Comparison of ENCODE assay signal across 25 cellular contexts in genomic region chr13:27113436-27113835, GRCh38. TPM values are rescaled to one million over a fixed set of nuclear protein-coding genes. Genes with fewer than 3 reads are reported as not detected.
DNase-seq lines count a peak whose midpoint lies in the region; ATAC-seq lines count a peak whose summit lies in the region.
"Had no signal": no experiment of that assay in that cellular context is flagged by ENCODE, and none has a peak within 500 bp of the region (broad histone marks: within the 10 kb centered on the region; RNA-seq: fewer than 3 reads in every experiment).

No MANE protein-coding gene starts in this region.

- intact Hi-C loops in activated naive CD4-positive, alpha-beta T cell treated with anti-CD3 and anti-CD28 coated beads for 36 hours (cut with micrococcal nuclease), result loop anchor here (10.0 kb wide), 1 partner anchor 51 kb away; no protein-coding TSS in a partner anchor

- H3K4me3 Mint-ChIP-seq in activated naive CD4-positive, alpha-beta T cell treated with anti-CD3 and anti-CD28 coated beads, Interleukin-2, amount 50 U/mL, for 24 hours, result no peak overlapping the region
- no peak overlapping the region for H3K4me3 Mint-ChIP-seq in activated naive CD4-positive, alpha-beta T cell treated with anti-CD3 and anti-CD28 coated beads for 36 hours
- H3K4me3 Mint-ChIP-seq in T-helper 17 cell, result no peak overlapping the region
- H3K4me3 Mint-ChIP-seq in stimulated activated effector memory CD8-positive, alpha-beta T cell treated with anti-CD3 and anti-CD28 coated beads, Interleukin-12 subunit alpha, Interleukin-12 subunit beta, amount 100 ng/mL, for 72 hours, result no peak overlapping the region
- H3K4me3 Mint-ChIP-seq: GM23338, natural killer cell had no signal

- no peaks in the 10 kb centered on the region for H3K9me3 ChIP-seq in T-helper 17 cell (ENCODE audit: control insufficient read depth, low read length, poor library complexity, severe bottlenecking)
- H3K9me3 ChIP-seq: breast epithelium, heart left ventricle, transverse colon had no signal

- peaks cover 24% of the 10 kb centered on the region for H3K36me3 Mint-ChIP-seq in activated naive CD4-positive, alpha-beta T cell treated with anti-CD3 and anti-CD28 coated beads, Interleukin-2, amount 50 U/mL, for 24 hours
- H3K36me3 Mint-ChIP-seq in activated naive CD4-positive, alpha-beta T cell treated with anti-CD3 and anti-CD28 coated beads for 36 hours (ENCODE audit: low read depth), result peaks cover 41% of the 10 kb centered on the region
- H3K36me3 Mint-ChIP-seq in T-helper 17 cell (ENCODE audit: low read depth), result peaks cover 5% of the 10 kb centered on the region
- peaks cover 69% of the 10 kb centered on the region for H3K36me3 Mint-ChIP-seq in stimulated activated effector memory CD8-positive, alpha-beta T cell treated with anti-CD3 and anti-CD28 coated beads, Interleukin-12 subunit alpha, Interleukin-12 subunit beta, amount 100 ng/mL, for 72 hours
- H3K36me3 Mint-ChIP-seq: natural killer cell had no signal

- ATAC-seq in GM21825 (IDR thresholded peaks at IDR 0.05; ENCODE audit: unreplicated experiment) (peak; percentile 51), T-helper 17 cell (no peak), GM21360 (IDR thresholded peaks at IDR 0.05; ENCODE audit: unreplicated experiment) (no peak), GM19035 (IDR thresholded peaks at IDR 0.05; ENCODE audit: unreplicated experiment) (no peak)
- no peak for ATAC-seq in stimulated activated effector memory CD8-positive, alpha-beta T cell treated with anti-CD3 and anti-CD28 coated beads, Interleukin-12 subunit alpha, Interleukin-12 subunit beta, amount 100 ng/mL, for 72 hours
- ATAC-seq: activated CD4-positive, CD25-positive, alpha-beta regulatory T cell treated with anti-CD3 and anti-CD28 coated beads, Interleukin-2, amount 50 U/mL, for 24 hours; GM23338; heart left ventricle; K562; natural killer cell had no signal

- H3K9me3 Mint-ChIP-seq in activated naive CD4-positive, alpha-beta T cell treated with anti-CD3 and anti-CD28 coated beads, Interleukin-2, amount 50 U/mL, for 24 hours, result no peaks in the 10 kb centered on the region
- no peaks in the 10 kb centered on the region for H3K9me3 Mint-ChIP-seq in activated naive CD4-positive, alpha-beta T cell treated with anti-CD3 and anti-CD28 coated beads for 36 hours
- H3K9me3 Mint-ChIP-seq in stimulated activated effector memory CD8-positive, alpha-beta T cell treated with anti-CD3 and anti-CD28 coated beads, Interleukin-12 subunit alpha, Interleukin-12 subunit beta, amount 100 ng/mL, for 72 hours, result no peaks in the 10 kb centered on the region
- H3K9me3 Mint-ChIP-seq: GM23338, natural killer cell had no signal

- peak overlapping the region; percentile 6 for H3K27ac Mint-ChIP-seq in activated naive CD4-positive, alpha-beta T cell treated with anti-CD3 and anti-CD28 coated beads, Interleukin-2, amount 50 U/mL, for 24 hours
- H3K27ac Mint-ChIP-seq in activated naive CD4-positive, alpha-beta T cell treated with anti-CD3 and anti-CD28 coated beads for 36 hours, result no peak overlapping the region
- H3K27ac Mint-ChIP-seq in T-helper 17 cell, result peak overlapping the region; percentile 35
- H3K27ac Mint-ChIP-seq in stimulated activated effector memory CD8-positive, alpha-beta T cell treated with anti-CD3 and anti-CD28 coated beads, Interleukin-12 subunit alpha, Interleukin-12 subunit beta, amount 100 ng/mL, for 72 hours, result peak overlapping the region; percentile 14
- H3K27ac Mint-ChIP-seq: GM23338 had no signal

- no peaks in the 10 kb centered on the region for H3K27me3 Mint-ChIP-seq in activated naive CD4-positive, alpha-beta T cell treated with anti-CD3 and anti-CD28 coated beads, Interleukin-2, amount 50 U/mL, for 24 hours
- H3K27me3 Mint-ChIP-seq in activated naive CD4-positive, alpha-beta T cell treated with anti-CD3 and anti-CD28 coated beads for 36 hours (ENCODE audit: low read depth), result no peaks in the 10 kb centered on the region
- H3K27me3 Mint-ChIP-seq in T-helper 17 cell, result no peaks in the 10 kb centered on the region
- H3K27me3 Mint-ChIP-seq: CD4-positive, CD25-positive, alpha-beta regulatory T cell had no signal

- H3K4me1 Mint-ChIP-seq in activated naive CD4-positive, alpha-beta T cell treated with anti-CD3 and anti-CD28 coated beads, Interleukin-2, amount 50 U/mL, for 24 hours, result peaks cover 47% of the 10 kb centered on the region
- peaks cover 36% of the 10 kb centered on the region for H3K4me1 Mint-ChIP-seq in activated naive CD4-positive, alpha-beta T cell treated with anti-CD3 and anti-CD28 coated beads for 36 hours (ENCODE audit: low read depth)
- H3K4me1 Mint-ChIP-seq in T-helper 17 cell, result peaks cover 16% of the 10 kb centered on the region
- peaks cover 36% of the 10 kb centered on the region for H3K4me1 Mint-ChIP-seq in stimulated activated effector memory CD8-positive, alpha-beta T cell treated with anti-CD3 and anti-CD28 coated beads, Interleukin-12 subunit alpha, Interleukin-12 subunit beta, amount 100 ng/mL, for 72 hours

- CTCF ChIA-PET in activated naive CD4-positive, alpha-beta T cell treated with anti-CD3 and anti-CD28 coated beads for 36 hours (lab: Charles Lee), result interaction anchor here (1.1 kb wide), 1 partner anchor 128 kb away, joined by 3 read pairs; no protein-coding TSS in a partner anchor

- no peak for DNase-seq in activated naive CD4-positive, alpha-beta T cell treated with anti-CD3 and anti-CD28 coated beads for 36 hours
- DNase-seq in T-helper 17 cell, result no peak
- DNase-seq in stimulated activated effector memory CD8-positive, alpha-beta T cell treated with anti-CD3 and anti-CD28 coated beads, Interleukin-12 subunit alpha, Interleukin-12 subunit beta, amount 100 ng/mL, for 72 hours (ENCODE audit: low spot score in 2 of 2), result no peak
- DNase-seq in activated naive CD4-positive, alpha-beta T cell (lab: John Stamatoyannopoulos, UW), result no peak
- DNase-seq: activated T-cell treated with anti-CD3 and anti-CD28 coated beads, Interleukin-2, amount 50 U/mL, for 1 hour; amniotic stem cell; CD4-positive, CD25-positive, alpha-beta regulatory T cell; effector memory CD4-positive, alpha-beta T cell; heart left ventricle; kidney; midbrain; natural killer cell; NCI-H1105 treated with DMSO at 0.1 percent for 48 hours; NCI-H2029; NCI-H69; occipital lobe; transverse colon had no signal

RNA-seq across cellular contexts. Expression of gene USP12, which starts 58.2 kb away (rescaled TPM):
- 10 to 100 TPM; 27.1 to 28.4 TPM for total RNA-seq in activated naive CD4-positive, alpha-beta T cell treated with anti-CD3 and anti-CD28 coated beads for 36 hours
- 10 to 100 TPM; 36.6 to 44.5 TPM for total RNA-seq in T-helper 17 cell
